ENCODE assay signal across 8 cellular contexts in genomic region chr18:79068946-79069791, GRCh38. TPM values are rescaled to one million over a fixed set of nuclear protein-coding genes. Genes with fewer than 3 reads are reported as not detected.
DNase-seq lines count a peak whose midpoint lies in the region; ATAC-seq and TF ChIP-seq lines count a peak whose summit lies in the region.

A gene with protein sequence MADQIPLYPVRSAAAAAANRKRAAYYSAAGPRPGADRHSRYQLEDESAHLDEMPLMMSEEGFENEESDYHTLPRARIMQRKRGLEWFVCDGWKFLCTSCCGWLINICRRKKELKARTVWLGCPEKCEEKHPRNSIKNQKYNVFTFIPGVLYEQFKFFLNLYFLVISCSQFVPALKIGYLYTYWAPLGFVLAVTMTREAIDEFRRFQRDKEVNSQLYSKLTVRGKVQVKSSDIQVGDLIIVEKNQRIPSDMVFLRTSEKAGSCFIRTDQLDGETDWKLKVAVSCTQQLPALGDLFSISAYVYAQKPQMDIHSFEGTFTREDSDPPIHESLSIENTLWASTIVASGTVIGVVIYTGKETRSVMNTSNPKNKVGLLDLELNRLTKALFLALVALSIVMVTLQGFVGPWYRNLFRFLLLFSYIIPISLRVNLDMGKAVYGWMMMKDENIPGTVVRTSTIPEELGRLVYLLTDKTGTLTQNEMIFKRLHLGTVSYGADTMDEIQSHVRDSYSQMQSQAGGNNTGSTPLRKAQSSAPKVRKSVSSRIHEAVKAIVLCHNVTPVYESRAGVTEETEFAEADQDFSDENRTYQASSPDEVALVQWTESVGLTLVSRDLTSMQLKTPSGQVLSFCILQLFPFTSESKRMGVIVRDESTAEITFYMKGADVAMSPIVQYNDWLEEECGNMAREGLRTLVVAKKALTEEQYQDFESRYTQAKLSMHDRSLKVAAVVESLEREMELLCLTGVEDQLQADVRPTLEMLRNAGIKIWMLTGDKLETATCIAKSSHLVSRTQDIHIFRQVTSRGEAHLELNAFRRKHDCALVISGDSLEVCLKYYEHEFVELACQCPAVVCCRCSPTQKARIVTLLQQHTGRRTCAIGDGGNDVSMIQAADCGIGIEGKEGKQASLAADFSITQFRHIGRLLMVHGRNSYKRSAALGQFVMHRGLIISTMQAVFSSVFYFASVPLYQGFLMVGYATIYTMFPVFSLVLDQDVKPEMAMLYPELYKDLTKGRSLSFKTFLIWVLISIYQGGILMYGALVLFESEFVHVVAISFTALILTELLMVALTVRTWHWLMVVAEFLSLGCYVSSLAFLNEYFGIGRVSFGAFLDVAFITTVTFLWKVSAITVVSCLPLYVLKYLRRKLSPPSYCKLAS (plus strand): TSS chr18:79069394. CDS start chr18:79069411, 17 bp downstream.

- H3K9me3 ChIP-seq in CD8-positive, alpha-beta T cell (ENCODE audit: low read length) = no peaks in the 10 kb centered on the region

- H3K4me3 Mint-ChIP-seq in CD8-positive, alpha-beta T cell = peak within 1 kb of the TSS; percentile 93

- H3K4me1 ChIP-seq in CD8-positive, alpha-beta T cell (ENCODE audit: insufficient read depth, low read length) = peaks cover 30% of the 10 kb centered on the region

- POLR2A ChIA-PET in CD8-positive, alpha-beta T cell (lab: Charles Lee) = interaction anchor here (0.9 to 1.5 kb wide), 5 partner anchors 23 to 964 kb away, joined by 3 to 5 read pairs (median 3); no protein-coding TSS in a partner anchor

- H3K27ac ChIP-seq in CD8-positive, alpha-beta T cell (ENCODE audit: low read depth, low read length) = peak within 1 kb of the TSS; percentile 96

- H3K27me3 ChIP-seq in CD8-positive, alpha-beta T cell (ENCODE audit: insufficient read depth, low read length) = no peaks in the 10 kb centered on the region

- H3K27ac Mint-ChIP-seq in CD8-positive, alpha-beta T cell = peak within 1 kb of the TSS; percentile 100

- intact Hi-C loops in CD8-positive, alpha-beta T cell (cut with DNase I, micrococcal nuclease) = loop anchor here (1.0 to 10.0 kb wide), 7 partner anchors 178 to 1038 kb away; partner anchors contain the start of genes CTDP1 (in 2 of the 2) and ADNP2 (in 1 of the 2)

- peaks cover 18% of the 10 kb centered on the region for H3K36me3 Mint-ChIP-seq in CD8-positive, alpha-beta T cell

- no peaks in the 10 kb centered on the region for H3K36me3 ChIP-seq in CD8-positive, alpha-beta T cell (ENCODE audit: insufficient read depth, low read length)

- no peak for TF ChIP-seq CTCF in CD8-positive, alpha-beta T cell (IDR thresholded peaks at IDR 0.05)

- ATAC-seq in CD8-positive, alpha-beta T cell = peak; percentile 81
- peak; percentile 89 for ATAC-seq in GM19452 (IDR thresholded peaks at IDR 0.05; ENCODE audit: unreplicated experiment)

- H3K4me1 Mint-ChIP-seq in CD8-positive, alpha-beta T cell (ENCODE audit: low read depth) = peaks cover 51% of the 10 kb centered on the region

- peak; percentile 96 to 99 (median 98) for DNase-seq in CD8-positive, alpha-beta T cell
- DNase-seq in HK-2 (ENCODE audit: unreplicated experiment) (peak; percentile 97), medulla oblongata (ENCODE audit: extremely low spot score) (peak; percentile 99)
- DNase-seq in NK-92 treated with Interleukin-12 subunit alpha and Interleukin-12 subunit beta, amount 100 ng/mL, for 24 hours (lab: John Stamatoyannopoulos, UW) = peak; percentile 80
- peak; percentile 100 for DNase-seq in activated CD8-positive, alpha-beta memory T cell treated with anti-CD3 and anti-CD28 coated beads for 24 hours
- DNase-seq in effector CD8-positive, alpha-beta T cell (lab: John Stamatoyannopoulos, UW) = peak; percentile 98
- peak; percentile 98 for DNase-seq in stimulated activated CD8-positive, alpha-beta memory T cell treated with anti-CD3 and anti-CD28 coated beads, Interleukin-12 subunit alpha, Interleukin-12 subunit beta, amount 100 ng/mL, for 1 hour (ENCODE audit: low read depth)

- H3K27me3 Mint-ChIP-seq in CD8-positive, alpha-beta T cell (ENCODE audit: low read depth) = peaks cover 2% of the 10 kb centered on the region

- peak within 1 kb of the TSS; percentile 93 for H3K4me3 ChIP-seq in CD8-positive, alpha-beta T cell (ENCODE audit: low read depth, low read length)

- CTCF ChIA-PET in CD8-positive, alpha-beta T cell (lab: Charles Lee) = interaction anchor here (1.3 kb wide), 1 partner anchor 612 kb away, joined by 3 read pairs; no protein-coding TSS in a partner anchor

- no peaks in the 10 kb centered on the region for H3K9me3 Mint-ChIP-seq in CD8-positive, alpha-beta T cell

RNA-seq across cellular contexts. Expression of the gene that starts here (rescaled TPM):
- 10 to 100 TPM; 60.8 to 61.1 TPM for total RNA-seq in CD8-positive, alpha-beta T cell

Comparison
In these comparisons a context has a peak if more than half of its experiments do, and no peak if none do; other contexts are left out.
1. Peak in every context shown above with its lines: DNase-seq, ATAC-seq, H3K4me3 ChIP-seq and H3K27ac ChIP-seq.